Comparison of ENCODE assay signal across 11 cellular contexts in genomic region chr5:159031513-159031912, GRCh38.
DNase-seq lines count a peak whose midpoint lies in the region; ATAC-seq, FAIRE-seq and TF ChIP-seq lines count a peak whose summit lies in the region.
"Had no signal": no experiment of that assay in that cellular context is flagged by ENCODE, and none has a peak within 500 bp of the region (broad histone marks: within the 10 kb centered on the region; RNA-seq: fewer than 3 reads in every experiment).

No MANE protein-coding gene starts in this region.

- H4K8ac ChIP-seq in neuronal stem cell (ENCODE audit: low read depth, low read length): no peak overlapping the region

- no peak overlapping the region for H2BK12ac ChIP-seq in neuronal stem cell (ENCODE audit: low read length)

- H3K36me3 ChIP-seq in ascending aorta: no peaks in the 10 kb centered on the region
- H3K36me3 ChIP-seq in neuronal stem cell (replicated peaks in 1 of 2; ENCODE audit: control insufficient read depth in 2 of 2, insufficient read depth in 2 of 2, low read length in 2 of 2): no peaks in the 10 kb centered on the region
- no peaks in the 10 kb centered on the region for H3K36me3 ChIP-seq in kidney (ENCODE audit: control insufficient read depth in 1 of 2, insufficient read depth in 2 of 2, low read length in 2 of 2)

- H2BK120ac ChIP-seq in neuronal stem cell (ENCODE audit: low read depth, low read length): no peak overlapping the region

- WGBS in neuronal stem cell (ENCODE audit: extremely low coverage in 2 of 2, insufficient read length in 2 of 2, insufficient replicate concordance in 1 of 2), 2 donors: no CpG with 5 or more reads among the region's 7 CpGs

- H3K9ac ChIP-seq in neuronal stem cell (ENCODE audit: low read depth, low read length, poor library complexity) (no peak overlapping the region), kidney (ENCODE audit: low read length in 2 of 2) (no peak overlapping the region)

- TF ChIP-seq CTCF in ascending aorta (IDR thresholded peaks at IDR 0.05) (no peak), kidney (IDR thresholded peaks at IDR 0.05; ENCODE audit: borderline replicate concordance, extremely low read depth, insufficient read depth) (no peak)

- no peak overlapping the region for H3K4me2 ChIP-seq in neuronal stem cell (ENCODE audit: insufficient read depth, low read length, poor library complexity, severe bottlenecking)

- FAIRE-seq in kidney (lab: Jason Lieb, UNC): no peak

- H3K9me3 ChIP-seq in ascending aorta: no peaks in the 10 kb centered on the region
- H3K9me3 ChIP-seq in neuronal stem cell (replicated peaks in 1 of 2; ENCODE audit: control insufficient read depth in 2 of 2, insufficient read depth in 1 of 2, low read depth in 1 of 2, low read length in 2 of 2): no peaks in the 10 kb centered on the region
- no peaks in the 10 kb centered on the region for H3K9me3 ChIP-seq in kidney (ENCODE audit: control insufficient read depth in 1 of 2, low read length in 2 of 2)

- H3K4me3 ChIP-seq in ascending aorta (peak overlapping the region in 1 of 2 donors; percentile 41), neuronal stem cell (ENCODE audit: low read length in 2 of 2) (no peak overlapping the region), kidney (ENCODE audit: low read length in 2 of 2) (peak overlapping the region in 1 of 2 donors; percentile 29)
- H3K4me3 ChIP-seq: skin epidermis had no signal

- H3K27me3 ChIP-seq in ascending aorta (no peaks in the 10 kb centered on the region), neuronal stem cell (ENCODE audit: control insufficient read depth in 3 of 3, insufficient read depth in 3 of 3, low read depth in 1 of 3, low read length in 3 of 3) (no peaks in the 10 kb centered on the region)

- H2AFZ ChIP-seq in neuronal stem cell (ENCODE audit: low read length): no peak overlapping the region

- no peak overlapping the region for H3K23ac ChIP-seq in neuronal stem cell (ENCODE audit: low read depth, low read length, poor library complexity)

- no peak overlapping the region for H3K18ac ChIP-seq in neuronal stem cell (ENCODE audit: low read length)

- no peak overlapping the region for H2AK5ac ChIP-seq in neuronal stem cell (ENCODE audit: low read depth, low read length)

- H3K4me1 ChIP-seq in ascending aorta (peaks cover 9 to 52% of the 10 kb centered on the region in 2 donors), neuronal stem cell (ENCODE audit: control insufficient read depth in 2 of 2, insufficient read depth in 1 of 2, low read depth in 1 of 2, low read length in 2 of 2) (peaks cover 18 to 54% of the 10 kb centered on the region in 2 donors), kidney (ENCODE audit: control insufficient read depth in 1 of 2, insufficient read depth in 1 of 2, low read depth in 1 of 2, low read length in 2 of 2) (peaks cover 2 to 5% of the 10 kb centered on the region in 2 donors)

- no peaks in the 10 kb centered on the region for H3K79me1 ChIP-seq in neuronal stem cell (ENCODE audit: low read depth, low read length)

- H4K91ac ChIP-seq in neuronal stem cell (ENCODE audit: low read depth, low read length, poor library complexity): no peak overlapping the region

- intact Hi-C loops in ascending aorta (cut with DNase I): no loop called here
- intact Hi-C loops in kidney (cut with DNase I): no loop called here

- no peak overlapping the region for H2BK5ac ChIP-seq in neuronal stem cell (ENCODE audit: low read length)

- no peak overlapping the region for H2BK15ac ChIP-seq in neuronal stem cell (ENCODE audit: low read length)

- H3K4ac ChIP-seq in neuronal stem cell (ENCODE audit: low read length): no peak overlapping the region

- peak; percentile 80 for ATAC-seq in GM18502 (IDR thresholded peaks at IDR 0.05; ENCODE audit: poor library complexity, unreplicated experiment)
- peak; percentile 85 for ATAC-seq in HG02610 (IDR thresholded peaks at IDR 0.05; ENCODE audit: unreplicated experiment)

- H3K27ac ChIP-seq in ascending aorta (peak overlapping the region; percentile 62 to 66), neuronal stem cell (replicated peaks; ENCODE audit: low read length) (peak overlapping the region; percentile 0), kidney (ENCODE audit: low read depth in 2 of 2, low read length in 2 of 2) (no peak overlapping the region)

- DNase-seq in ascending aorta (ENCODE audit: low spot score in 2 of 2): no peak
- DNase-seq in neuronal stem cell (ENCODE audit: low spot score): no peak
- no peak for DNase-seq in stimulated activated CD4-positive, alpha-beta T cell treated with anti-CD3 and anti-CD28 coated beads, Interleukin-4, amount 100 ng/mL, for 24 hours
- no peak for DNase-seq in kidney
- DNase-seq in activated CD4-positive, CD25-positive, alpha-beta regulatory T cell (lab: John Stamatoyannopoulos, UW): no peak
- no peak for DNase-seq in T1000 (lab: John Stamatoyannopoulos, UW)
- DNase-seq: anterior cingulate cortex, NCI-H510A treated with DMSO at 0.1 percent for 48 hours had no signal

- H3K14ac ChIP-seq in neuronal stem cell (ENCODE audit: low read length): no peak overlapping the region

Comparison
In these comparisons a context has a peak if more than half of its experiments do, and no peak if none do; other contexts are left out.
1. H3K27ac ChIP-seq: peak in ascending aorta (2 of 2) and neuronal stem cell (single experiment); none in kidney (0 of 2).